In the genomic region with DNA sequence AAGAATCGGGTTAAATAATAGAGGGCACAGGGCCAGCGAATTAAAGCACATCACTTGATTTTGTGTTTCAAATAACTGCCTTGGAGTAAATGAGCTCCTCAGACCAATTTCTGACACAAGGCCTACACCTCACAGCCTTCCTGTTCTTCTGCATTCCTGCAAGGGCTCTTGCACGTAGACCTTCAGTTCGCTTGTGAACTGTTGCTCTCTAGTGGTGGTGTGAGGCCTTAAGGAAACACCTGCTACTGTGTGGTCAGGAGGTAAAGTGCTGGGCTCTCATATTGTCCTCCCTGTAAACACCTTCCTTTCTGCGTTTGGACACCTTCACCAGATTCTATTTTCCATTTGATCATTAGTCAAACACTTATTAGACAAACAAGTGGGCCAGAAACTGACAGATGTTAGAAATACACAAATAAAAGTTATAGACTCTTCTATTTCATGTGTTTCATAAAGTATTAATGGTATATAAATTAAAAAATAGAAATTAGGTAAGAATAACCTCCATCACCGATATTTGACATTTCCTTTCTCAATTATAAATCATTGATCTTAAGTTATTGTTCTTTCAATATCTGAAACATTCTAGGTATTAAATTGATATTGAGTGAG, we compare ENCODE assay signal across 8 cellular contexts. TPM values are rescaled to one million over a fixed set of nuclear protein-coding genes. Genes with fewer than 3 reads are reported as not detected.
DNase-seq lines count a peak whose midpoint lies in the region; ATAC-seq lines count a peak whose summit lies in the region.

No MANE protein-coding gene starts in this region.

- CTCF ChIA-PET in activated naive CD4-positive, alpha-beta T cell treated with anti-CD3 and anti-CD28 coated beads, Interleukin-2, amount 10 ng/mL, durations not matched to agents 7 days and 5 days (lab: Charles Lee): interaction anchor here (0.6 to 10.7 kb wide), 20 partner anchors 8 to 345 kb away, joined by 3 to 657 read pairs (median 4); partner anchors contain the start of genes CD69, CLEC2B and CLEC2D

- peak overlapping the region; percentile 51 for H3K4me3 Mint-ChIP-seq in activated naive CD4-positive, alpha-beta T cell treated with anti-CD3 and anti-CD28 coated beads, Interleukin-2, amount 10 ng/mL, durations not matched to agents 7 days and 5 days
- H3K4me3 Mint-ChIP-seq in immature natural killer cell: peak overlapping the region in 3 of 5 donors; percentile 2 to 36 (median 3)

- H3K27me3 Mint-ChIP-seq in activated naive CD4-positive, alpha-beta T cell treated with anti-CD3 and anti-CD28 coated beads, Interleukin-2, amount 10 ng/mL, durations not matched to agents 7 days and 5 days: peaks cover 5% of the 10 kb centered on the region
- H3K27me3 Mint-ChIP-seq in immature natural killer cell (ENCODE audit: low read depth in 3 of 3): peaks cover 0 to 7% (median 7%) of the 10 kb centered on the region in 3 donors

- DNase-seq in Caki2 (ENCODE audit: low read depth) (peak; percentile 67), SK-MEL-5 (ENCODE audit: low read depth, low spot score) (peak; percentile 83), immature natural killer cell (peak; percentile 68 to 76 (median 71)), COLO668 (lab: John Stamatoyannopoulos, UW; ENCODE audit: unreplicated experiment) (no peak)
- peak; percentile 81 for DNase-seq in activated naive CD4-positive, alpha-beta T cell treated with anti-CD3 and anti-CD28 coated beads, Interleukin-2, amount 10 ng/mL, durations not matched to agents 7 days and 5 days
- DNase-seq in stimulated activated CD4-positive, alpha-beta T cell treated with anti-CD3 and anti-CD28 coated beads, TNF-alpha, amount 100 ng/mL, for 48 hours (ENCODE audit: low read depth in 3 of 3): peak; percentile 35 to 59 (median 43)

- in situ Hi-C loops in Caki2 (cut with HindIII; ENCODE audit: low pct_unique_long_range_greater_than_20kb, low sequenced_read_pairs) (no loop called here), SK-MEL-5 (cut with HindIII; ENCODE audit: low pct_unique_long_range_greater_than_20kb, low sequenced_read_pairs) (no loop called here)

- peak overlapping the region; percentile 81 for H3K27ac Mint-ChIP-seq in activated naive CD4-positive, alpha-beta T cell treated with anti-CD3 and anti-CD28 coated beads, Interleukin-2, amount 10 ng/mL, durations not matched to agents 7 days and 5 days
- H3K27ac Mint-ChIP-seq in immature natural killer cell: peak overlapping the region; percentile 43 to 88 (median 70)

- H3K9me3 Mint-ChIP-seq in activated naive CD4-positive, alpha-beta T cell treated with anti-CD3 and anti-CD28 coated beads, Interleukin-2, amount 10 ng/mL, durations not matched to agents 7 days and 5 days: peaks cover 3% of the 10 kb centered on the region
- H3K9me3 Mint-ChIP-seq in immature natural killer cell: peaks cover 0 to 2% (median 0%) of the 10 kb centered on the region in 6 donors

- H3K4me1 Mint-ChIP-seq in activated naive CD4-positive, alpha-beta T cell treated with anti-CD3 and anti-CD28 coated beads, Interleukin-2, amount 10 ng/mL, durations not matched to agents 7 days and 5 days: peaks cover 43% of the 10 kb centered on the region
- H3K4me1 Mint-ChIP-seq in immature natural killer cell: peaks cover 44 to 53% of the 10 kb centered on the region in 2 donors

- peaks cover 2% of the 10 kb centered on the region for H3K36me3 Mint-ChIP-seq in activated naive CD4-positive, alpha-beta T cell treated with anti-CD3 and anti-CD28 coated beads, Interleukin-2, amount 10 ng/mL, durations not matched to agents 7 days and 5 days
- H3K36me3 Mint-ChIP-seq in immature natural killer cell: no peaks in the 10 kb centered on the region

- ATAC-seq in GM19467 (IDR thresholded peaks at IDR 0.05; ENCODE audit: unreplicated experiment) (peak; percentile 94), HG03520 (IDR thresholded peaks at IDR 0.05; ENCODE audit: unreplicated experiment) (peak; percentile 95)

RNA-seq across cellular contexts. Expression of gene KLRF1, which starts 29.2 kb away (rescaled TPM):
- total RNA-seq in Caki2 (2014; rRNA removed; shearing (Covaris generic); ENCODE audit: low replicate concordance): 1.2 TPM in 1 of 2 replicates, not detected in the other
- total RNA-seq in SK-MEL-5 (2014; rRNA removed; shearing (Covaris generic)): not detected in 2 replicates
- not detected in 2 replicates for polyA plus RNA-seq in SK-MEL-5 (2015; cell fraction: cytosol; rRNA removed)
- not detected in 2 replicates for polyA plus RNA-seq in SK-MEL-5 (2015; cell fraction: nucleus; rRNA removed)
- 1,000 to 10,000 TPM; 1,026 to 1,807 (median 1,127) TPM for polyA plus RNA-seq in immature natural killer cell

RNA-seq across cellular contexts. Expression of gene CD69, which starts 37.4 kb away (rescaled TPM):
- 0.71 and 4.1 TPM in 2 replicates for total RNA-seq in Caki2 (2014; rRNA removed; shearing (Covaris generic); ENCODE audit: low replicate concordance)
- total RNA-seq in SK-MEL-5 (2014; rRNA removed; shearing (Covaris generic)): not detected in 2 replicates
- not detected in 2 replicates for polyA plus RNA-seq in SK-MEL-5 (2015; cell fraction: cytosol; rRNA removed)
- polyA plus RNA-seq in SK-MEL-5 (2015; cell fraction: nucleus; rRNA removed): not detected in 2 replicates
- polyA plus RNA-seq in immature natural killer cell: 100 to 1,000 TPM; 142 to 434 (median 240) TPM
